13 cellular contexts compared by ENCODE assay signal in the genomic region with DNA sequence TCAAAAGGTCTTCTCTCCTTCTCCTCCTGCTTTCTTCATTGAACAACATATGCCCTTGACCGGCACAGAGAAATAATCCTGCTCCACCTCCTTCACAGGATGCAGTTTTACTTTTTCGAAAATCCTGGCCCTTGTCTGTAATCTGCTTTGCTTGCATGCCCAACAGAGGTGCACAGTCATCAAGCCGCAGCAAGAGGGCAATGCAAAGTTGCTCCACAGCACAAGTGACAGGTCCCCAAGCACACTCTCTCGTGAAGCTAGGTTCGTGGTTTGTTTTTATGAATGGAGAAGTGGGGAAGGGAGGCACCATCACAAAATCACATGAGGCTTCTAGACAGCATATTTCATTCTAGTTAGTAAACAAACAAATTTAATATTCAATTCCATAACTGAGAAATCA.
DNase-seq lines count a peak whose midpoint lies in the region; ATAC-seq, FAIRE-seq and TF ChIP-seq lines count a peak whose summit lies in the region.
"Had no signal": no experiment of that assay in that cellular context is flagged by ENCODE, and none has a peak within 500 bp of the region (broad histone marks: within the 10 kb centered on the region; RNA-seq: fewer than 3 reads in every experiment).

No MANE protein-coding gene starts in this region.

- H3K27me3 ChIP-seq in CD8-positive, alpha-beta T cell (ENCODE audit: insufficient read depth, low read length) = no peaks in the 10 kb centered on the region
- H3K27me3 ChIP-seq: esophagus squamous epithelium had no signal

- H3K36me3 Mint-ChIP-seq in CD8-positive, alpha-beta T cell = peaks cover 15% of the 10 kb centered on the region

- H3K27ac ChIP-seq in CD8-positive, alpha-beta T cell (ENCODE audit: low read depth, low read length) = no peak overlapping the region
- H3K27ac ChIP-seq: esophagus squamous epithelium, thoracic aorta had no signal

- POLR2A ChIA-PET in CD8-positive, alpha-beta T cell (lab: Charles Lee) = no interaction called here

- no peaks in the 10 kb centered on the region for H3K4me1 ChIP-seq in CD8-positive, alpha-beta T cell (ENCODE audit: insufficient read depth, low read length)
- H3K4me1 ChIP-seq: esophagus squamous epithelium had no signal

- peak; percentile 45 for ATAC-seq in GM18508 (IDR thresholded peaks at IDR 0.05; ENCODE audit: insufficient read depth, unreplicated experiment)
- peak; percentile 57 for ATAC-seq in GM21526 (IDR thresholded peaks at IDR 0.05; ENCODE audit: low FRiP score, unreplicated experiment)
- ATAC-seq in HG03565 (IDR thresholded peaks at IDR 0.05; ENCODE audit: unreplicated experiment) = peak; percentile 57
- ATAC-seq in CD8-positive, alpha-beta T cell = no peak
- no peak for ATAC-seq in HG03025 (IDR thresholded peaks at IDR 0.05; ENCODE audit: low FRiP score, unreplicated experiment)

- no peaks in the 10 kb centered on the region for H3K9me3 Mint-ChIP-seq in CD8-positive, alpha-beta T cell

- TF ChIP-seq CTCF in CD8-positive, alpha-beta T cell (IDR thresholded peaks at IDR 0.05) = no peak

- no peaks in the 10 kb centered on the region for H3K9me3 ChIP-seq in CD8-positive, alpha-beta T cell (ENCODE audit: low read length)
- H3K9me3 ChIP-seq: esophagus squamous epithelium, thoracic aorta had no signal

- no peak overlapping the region for H3K4me3 Mint-ChIP-seq in CD8-positive, alpha-beta T cell

- H3K4me1 Mint-ChIP-seq in CD8-positive, alpha-beta T cell (ENCODE audit: low read depth) = no peaks in the 10 kb centered on the region

- intact Hi-C loops in CD8-positive, alpha-beta T cell (cut with DNase I, micrococcal nuclease) = no loop called here

- H3K4me3 ChIP-seq in CD8-positive, alpha-beta T cell (ENCODE audit: low read depth, low read length) = no peak overlapping the region
- H3K4me3 ChIP-seq: esophagus squamous epithelium, thoracic aorta had no signal

- no peak for FAIRE-seq in RCC 7860 (lab: Jason Lieb, UNC)
- FAIRE-seq: bronchial epithelial cell had no signal

- no peaks in the 10 kb centered on the region for H3K36me3 ChIP-seq in CD8-positive, alpha-beta T cell (ENCODE audit: insufficient read depth, low read length)
- H3K36me3 ChIP-seq: esophagus squamous epithelium, thoracic aorta had no signal

- DNase-seq in iPS-NIHi7 (ENCODE audit: extremely low spot score) = peak; percentile 21
- DNase-seq in CD8-positive, alpha-beta T cell = no peak
- DNase-seq in RCC 7860 (ENCODE audit: low spot score) = no peak
- no peak for DNase-seq in activated CD8-positive, alpha-beta memory T cell treated with anti-CD3 and anti-CD28 coated beads, Interleukin-2, amount 50 U/mL, for 48 hours
- DNase-seq: esophagus squamous epithelium; NCI-H2171; stimulated activated CD4-positive, alpha-beta T cell treated with anti-CD3 and anti-CD28 coated beads, Interleukin-2, amount 100 ng/mL, for 48 hours had no signal

- CTCF ChIA-PET in CD8-positive, alpha-beta T cell (lab: Charles Lee) = no interaction called here

- no peaks in the 10 kb centered on the region for H3K27me3 Mint-ChIP-seq in CD8-positive, alpha-beta T cell (ENCODE audit: low read depth)

- H3K27ac Mint-ChIP-seq in CD8-positive, alpha-beta T cell = no peak overlapping the region

Comparison
In these comparisons a context has a peak if more than half of its experiments do, and no peak if none do; other contexts are left out.
1. ATAC-seq: peak in GM18508 (single experiment), GM21526 (single experiment) and HG03565 (single experiment); none in CD8-positive, alpha-beta T cell (single experiment) and HG03025 (single experiment).